9 cellular contexts compared by ENCODE assay signal in the genomic region with DNA sequence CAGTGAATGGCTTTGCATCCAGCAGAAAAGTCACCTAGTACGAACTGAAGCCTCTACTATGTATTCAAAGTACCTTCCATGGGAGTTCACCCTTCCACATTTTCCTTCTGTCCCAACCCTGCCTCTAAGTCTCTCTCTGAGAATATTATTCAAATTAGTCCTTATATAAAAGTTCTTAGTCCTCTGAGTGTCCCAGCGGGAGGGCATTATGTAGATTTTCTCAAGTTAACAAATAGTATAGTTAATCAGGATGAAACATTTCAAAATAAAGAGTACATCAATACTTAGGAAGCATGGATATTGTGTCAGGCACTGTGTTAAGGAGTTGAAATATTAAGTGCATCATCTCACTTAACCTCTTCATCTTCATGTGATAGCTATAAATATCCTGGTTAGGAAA.
"Had no signal": no experiment of that assay in that cellular context is flagged by ENCODE, and none has a peak within 500 bp of the region (broad histone marks: within the 10 kb centered on the region; RNA-seq: fewer than 3 reads in every experiment).

No MANE protein-coding gene starts in this region.

- H3K27me3 Mint-ChIP-seq: IgD-negative memory B cell had no signal

- H3K4me3 ChIP-seq: GM23248, HAP-1 had no signal

- DNase-seq: GM23248, GOT3, H7, HFFc6 had no signal

- ATAC-seq: HCT116, HepG2 had no signal

- H3K9me3 ChIP-seq: HAP-1 had no signal

- H3K9me3 Mint-ChIP-seq: HFFc6, IgD-negative memory B cell had no signal

- H3K36me3 ChIP-seq: HAP-1 had no signal

- H3K36me3 Mint-ChIP-seq: IgD-negative memory B cell had no signal

- H3K27ac Mint-ChIP-seq: HFFc6, IgD-negative memory B cell had no signal

- H3K27ac ChIP-seq: GM23248, HL-60 had no signal

- H3K4me1 ChIP-seq: HAP-1 had no signal

- H3K4me3 Mint-ChIP-seq: HFFc6, IgD-negative memory B cell had no signal

- H3K4me1 Mint-ChIP-seq: IgD-negative memory B cell had no signal
